In genomic region chr14:34270361-34270760, GRCh38 we compare ENCODE assay signal across 26 cellular contexts.
"Had no signal": no experiment of that assay in that cellular context is flagged by ENCODE, and none has a peak within 500 bp of the region (broad histone marks: within the 10 kb centered on the region; RNA-seq: fewer than 3 reads in every experiment).

No MANE protein-coding gene starts in this region.

- H3K27me3 ChIP-seq: dorsolateral prefrontal cortex, gastrocnemius medialis, heart left ventricle, hepatocyte, left lung, right atrium auricular region, thyroid gland had no signal

- H3K4me1 ChIP-seq: gastrocnemius medialis, heart left ventricle, left lung, prostate gland, right atrium auricular region, thyroid gland had no signal

- H3K79me2 ChIP-seq: hepatocyte had no signal

- H3K27ac ChIP-seq: dorsolateral prefrontal cortex, gastrocnemius medialis, heart left ventricle, hepatocyte, left lung, prostate gland, right atrium auricular region, thyroid gland had no signal

- H3K4me3 ChIP-seq: dorsolateral prefrontal cortex, gastrocnemius medialis, heart left ventricle, hepatocyte, left lung, mucosa of descending colon, prostate gland, right atrium auricular region, smooth muscle cell, thyroid gland had no signal

- H3K4me3 Mint-ChIP-seq: mesothelial cell of epicardium; naive B cell; natural killer cell treated with Interleukin-12 subunit alpha and Interleukin-12 subunit beta and Interleukin-15 and Interleukin-18, amount 100 ng/mL, for 72 hours; neural crest cell; stimulated activated naive CD8-positive, alpha-beta T cell treated with anti-CD3 and anti-CD28 coated beads, Interleukin-15, amount 100 ng/mL, for 72 hours had no signal

- H3K27ac Mint-ChIP-seq: mesothelial cell of epicardium; naive B cell; natural killer cell treated with Interleukin-12 subunit alpha and Interleukin-12 subunit beta and Interleukin-15 and Interleukin-18, amount 100 ng/mL, for 72 hours; stimulated activated naive CD8-positive, alpha-beta T cell treated with anti-CD3 and anti-CD28 coated beads, Interleukin-15, amount 100 ng/mL, for 72 hours had no signal

- DNase-seq: cortex of kidney; dorsolateral prefrontal cortex; effector CD4-positive, alpha-beta T cell; foreskin fibroblast; gastrocnemius medialis; heart left ventricle; left cardiac atrium; left lung; mesenchymal stem cell; mucosa of descending colon; naive B cell; stimulated activated CD4-positive, alpha-beta T cell treated with anti-CD3 and anti-CD28 coated beads, Interleukin-12 subunit alpha, Interleukin-12 subunit beta, amount 100 ng/mL, for 4 hours; stimulated activated CD4-positive, alpha-beta T cell treated with anti-CD3 and anti-CD28 coated beads, Interleukin-1b, Interleukin-23, amount 100 ng/mL, for 48 hours; stimulated activated CD4-positive, alpha-beta T cell treated with anti-CD3 and anti-CD28 coated beads, Interleukin-4, amount 100 ng/mL, for 1 hour; stimulated activated CD8-positive, alpha-beta memory T cell treated with anti-CD3 and anti-CD28 coated beads, Interleukin-4, amount 100 ng/mL, for 48 hours; stimulated activated naive CD4-positive, alpha-beta T cell; stimulated activated naive CD8-positive, alpha-beta T cell treated with anti-CD3 and anti-CD28 coated beads, Interleukin-15, amount 100 ng/mL, for 72 hours; thyroid gland had no signal

- H3K9me3 Mint-ChIP-seq: natural killer cell treated with Interleukin-12 subunit alpha and Interleukin-12 subunit beta and Interleukin-15 and Interleukin-18, amount 100 ng/mL, for 72 hours; neural crest cell; stimulated activated naive CD8-positive, alpha-beta T cell treated with anti-CD3 and anti-CD28 coated beads, Interleukin-15, amount 100 ng/mL, for 72 hours had no signal

- H3K4me2 ChIP-seq: hepatocyte, smooth muscle cell had no signal

- H3K4me1 Mint-ChIP-seq: naive B cell; stimulated activated naive CD8-positive, alpha-beta T cell treated with anti-CD3 and anti-CD28 coated beads, Interleukin-15, amount 100 ng/mL, for 72 hours had no signal

- H3K36me3 ChIP-seq: gastrocnemius medialis, heart left ventricle, left lung, prostate gland, right atrium auricular region, thyroid gland had no signal

- ATAC-seq: gastrocnemius medialis; heart left ventricle; left lung; mucosa of descending colon; natural killer cell treated with Interleukin-12 subunit alpha and Interleukin-12 subunit beta and Interleukin-15 and Interleukin-18, amount 100 ng/mL, for 72 hours; sciatic nerve; stimulated activated naive CD8-positive, alpha-beta T cell treated with anti-CD3 and anti-CD28 coated beads, Interleukin-15, amount 100 ng/mL, for 72 hours had no signal

- H3K9me3 ChIP-seq: heart left ventricle, left lung, mucosa of descending colon, prostate gland, right atrium auricular region, thyroid gland had no signal

- H2AFZ ChIP-seq: hepatocyte had no signal

- H3K36me3 Mint-ChIP-seq: mesothelial cell of epicardium; naive B cell; natural killer cell treated with Interleukin-12 subunit alpha and Interleukin-12 subunit beta and Interleukin-15 and Interleukin-18, amount 100 ng/mL, for 72 hours had no signal
